Comparison of ENCODE assay signal across 7 cellular contexts in genomic region chr16:69965661-69966054, GRCh38. TPM values are rescaled to one million over a fixed set of nuclear protein-coding genes. Genes with fewer than 3 reads are reported as not detected.
DNase-seq lines count a peak whose midpoint lies in the region; TF ChIP-seq lines count a peak whose summit lies in the region.
"Not testable (repeated sequence)": the region's sequence is repeated elsewhere in the genome, so short reads cannot be mapped to it uniquely, and the experiment has no call there.

No MANE protein-coding gene starts in this region.

- H3K27ac ChIP-seq in testis: not testable (repeated sequence)

- not testable (repeated sequence) for H3K27me3 ChIP-seq in H7 (ENCODE audit: control insufficient read depth, insufficient read depth, low read length); testis

- H3K27me3 Mint-ChIP-seq in mesothelial cell of epicardium (ENCODE audit: low read depth); progenitor cell of endocrine pancreas: not testable (repeated sequence)

- H3K9me3 ChIP-seq in testis: not testable (repeated sequence)

- not testable (repeated sequence) for TF ChIP-seq CTCF in astrocyte of the cerebellum (IDR thresholded peaks at IDR 0.05; ENCODE audit: low read depth, low read length, missing control alignments); fibroblast of villous mesenchyme (IDR thresholded peaks at IDR 0.05; ENCODE audit: insufficient read depth, low read depth, low read length); mesothelial cell of epicardium (IDR thresholded peaks at IDR 0.05; ENCODE audit: unreplicated experiment); progenitor cell of endocrine pancreas (IDR thresholded peaks at IDR 0.05; ENCODE audit: unreplicated experiment); testis (IDR thresholded peaks at IDR 0.05)

- not testable (repeated sequence) for TF ChIP-seq POLR2A in testis (IDR thresholded peaks at IDR 0.05)

- DNase-seq in H7; astrocyte of the cerebellum (ENCODE audit: low read depth); fibroblast of villous mesenchyme (ENCODE audit: low read depth); mesothelial cell of epicardium (ENCODE audit: low spot score in 2 of 2, unreplicated experiment in 2 of 2); progenitor cell of endocrine pancreas (ENCODE audit: low spot score, unreplicated experiment); testis: not testable (repeated sequence)

- not testable (repeated sequence) for H3K36me3 Mint-ChIP-seq in mesothelial cell of epicardium; progenitor cell of endocrine pancreas (ENCODE audit: insufficient read depth)

- H3K9me3 Mint-ChIP-seq in mesothelial cell of epicardium; progenitor cell of endocrine pancreas (ENCODE audit: low read depth): not testable (repeated sequence)

- in situ Hi-C loops in astrocyte of the cerebellum (cut with HindIII; ENCODE audit: low sequenced_read_pairs): not testable (repeated sequence)

- peak overlapping the region; percentile 35; the same call in 1 of the 2 replicates for H3K4me3 ChIP-seq in H7 (ENCODE audit: insufficient read depth, low read depth, low read length)
- H3K4me3 ChIP-seq in astrocyte of the cerebellum (ENCODE audit: low read depth, low read length): peak overlapping the region; percentile 19
- peak overlapping the region; percentile 36 for H3K4me3 ChIP-seq in fibroblast of villous mesenchyme (ENCODE audit: low read depth, low read length)
- H3K4me3 ChIP-seq in iPS-11a (ENCODE audit: low read depth, low read length): peak overlapping the region; percentile 27
- peak overlapping the region; percentile 17 to 54 for H3K4me3 ChIP-seq in testis

- H3K27ac Mint-ChIP-seq in mesothelial cell of epicardium, progenitor cell of endocrine pancreas: not testable (repeated sequence)

- not testable (repeated sequence) for H3K4me1 Mint-ChIP-seq in mesothelial cell of epicardium; progenitor cell of endocrine pancreas (ENCODE audit: low read depth)

- intact Hi-C loops in testis (cut with DNase I; ENCODE audit: low total_unique reads): not testable (repeated sequence)

- not testable (repeated sequence) for H3K36me3 ChIP-seq in H7 (replicated peaks; ENCODE audit: control insufficient read depth, insufficient read depth, low read length); testis (ENCODE audit: low read depth, missing control alignments)

- not testable (repeated sequence) for H3K4me1 ChIP-seq in testis

- H3K4me3 Mint-ChIP-seq in mesothelial cell of epicardium (peak overlapping the region; percentile 61), progenitor cell of endocrine pancreas (ENCODE audit: low read depth) (peak overlapping the region; percentile 69)

- 6% methylated on average over 5 of the region's 24 CpGs; no CpG with 5 or more reads in 1 of the 2 donors for WGBS in testis, 2 donors

RNA-seq across cellular contexts. Expression of gene CLEC18A, which starts 14.5 kb away (rescaled TPM):
- 0.63 TPM in 1 of 2 replicates, not detected in the other for total RNA-seq in H7 (2014; rRNA removed; shearing (Covaris generic))
- 0.32 and 0.86 TPM in 2 replicates for total RNA-seq in fibroblast of villous mesenchyme
- 2.2 to 2.4 TPM (median 2.4 TPM) in 3 replicates for total RNA-seq in mesothelial cell of epicardium
- total RNA-seq in progenitor cell of endocrine pancreas: 3.4 and 4.1 TPM in 2 replicates
- 10 to 100 TPM; 12.6 to 15.7 TPM for total RNA-seq in testis
- polyA plus RNA-seq in testis (ENCODE audit: insufficient read depth, low read depth, low replicate concordance): 10.0 TPM
